11 cellular contexts compared by ENCODE assay signal in the genomic region with DNA sequence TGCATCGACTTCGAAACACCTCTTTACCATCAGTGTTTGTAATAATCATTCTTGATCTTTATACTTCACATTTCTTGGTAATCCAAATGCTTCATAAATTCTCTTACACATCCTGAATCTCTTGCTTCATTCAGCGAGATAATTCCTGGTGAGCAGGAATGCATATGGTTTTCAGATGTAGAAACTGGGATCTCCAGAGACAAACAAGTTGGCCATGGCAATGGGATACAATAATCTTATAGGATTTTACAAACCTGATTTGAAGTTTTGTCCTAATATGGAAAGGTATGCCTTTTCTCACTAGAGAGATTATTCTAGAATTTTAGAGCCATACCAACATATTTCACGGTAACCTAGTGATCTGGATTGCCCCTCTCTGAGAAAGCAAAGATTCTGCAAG. TPM values are rescaled to one million over a fixed set of nuclear protein-coding genes. Genes with fewer than 3 reads are reported as not detected.
DNase-seq lines count a peak whose midpoint lies in the region; TF ChIP-seq lines count a peak whose summit lies in the region.
"Had no signal": no experiment of that assay in that cellular context is flagged by ENCODE, and none has a peak within 500 bp of the region (broad histone marks: within the 10 kb centered on the region; RNA-seq: fewer than 3 reads in every experiment).

No MANE protein-coding gene starts in this region.

- H3K79me2 ChIP-seq in ACC112 (ENCODE audit: control insufficient read depth, insufficient read depth, low read length, unreplicated experiment) = peaks cover 12% of the 10 kb centered on the region

- intact Hi-C loops in esophagus muscularis mucosa (cut with DNase I) = no loop called here

- TF ChIP-seq CTCF in esophagus muscularis mucosa (IDR thresholded peaks at IDR 0.05) (no peak), neutrophil (IDR thresholded peaks at IDR 0.05) (no peak)

- H3K27ac ChIP-seq in ACC112 (ENCODE audit: low read depth, low read length) = peak overlapping the region; percentile 99
- peak overlapping the region; percentile 55 for H3K27ac ChIP-seq in SJCRH30
- peak overlapping the region in 3 of 4 donors; percentile 20 to 80 (median 71) for H3K27ac ChIP-seq in esophagus muscularis mucosa (replicated peaks in 1 of 4)
- peak overlapping the region; percentile 93 for H3K27ac ChIP-seq in neutrophil

- H2AFZ ChIP-seq in ACC112 (ENCODE audit: low read length, unreplicated experiment) = no peak overlapping the region

- H3K4me1 ChIP-seq in ACC112 (ENCODE audit: control insufficient read depth, insufficient read depth, low read length, unreplicated experiment) (peaks cover 66% of the 10 kb centered on the region), SJCRH30 (peaks cover 54% of the 10 kb centered on the region), esophagus muscularis mucosa (peaks cover 7 to 25% (median 15%) of the 10 kb centered on the region in 4 donors), neutrophil (ENCODE audit: control insufficient read depth in 1 of 2, insufficient read depth in 1 of 2, low read depth in 1 of 2, low read length in 1 of 2) (peaks cover 67 to 68% of the 10 kb centered on the region in 2 experiments)

- TF ChIP-seq POLR2A in esophagus muscularis mucosa (IDR thresholded peaks at IDR 0.05; ENCODE audit: low read depth) = no peak

- H3K36me3 ChIP-seq in ACC112 (ENCODE audit: insufficient read depth, low read length) (no peaks in the 10 kb centered on the region), SJCRH30 (no peaks in the 10 kb centered on the region), esophagus muscularis mucosa (no peaks in the 10 kb centered on the region), neutrophil (no peaks in the 10 kb centered on the region)

- peak overlapping the region; percentile 78 for H3K4me3 ChIP-seq in ACC112 (ENCODE audit: low read depth, low read length)
- no peak overlapping the region for H3K4me3 ChIP-seq in SJCRH30
- no peak overlapping the region for H3K4me3 ChIP-seq in esophagus muscularis mucosa
- H3K4me3 ChIP-seq in neutrophil (ENCODE audit: low read depth in 1 of 2, low read length in 1 of 2) = peak overlapping the region; percentile 48 to 50

- 82% methylated on average over 4 of the region's 4 CpGs for WGBS in esophagus muscularis mucosa

- no peaks in the 10 kb centered on the region for H3K27me3 ChIP-seq in ACC112 (ENCODE audit: insufficient read depth, low read length)
- no peaks in the 10 kb centered on the region for H3K27me3 ChIP-seq in SJCRH30
- H3K27me3 ChIP-seq in esophagus muscularis mucosa = no peaks in the 10 kb centered on the region
- H3K27me3 ChIP-seq in neutrophil = no peaks in the 10 kb centered on the region

- TF ChIP-seq EP300 in esophagus muscularis mucosa (IDR thresholded peaks at IDR 0.05) = no peak

- H3K9me3 ChIP-seq in SJCRH30 (replicated peaks) (0 out of 2 replicates have a peak, but pooled peaks cover 3% of the 10 kb centered on the region), esophagus muscularis mucosa (no peaks in the 10 kb centered on the region), neutrophil (no peaks in the 10 kb centered on the region)

- DNase-seq in SJCRH30 (no peak), esophagus muscularis mucosa (ENCODE audit: extremely low spot score) (no peak), CD1c-positive myeloid dendritic cell (ENCODE audit: extremely low spot score) (no peak), T-helper 2 cell (no peak), HuH-7 (ENCODE audit: low spot score) (no peak)
- DNase-seq in activated effector memory CD4-positive, alpha-beta T cell treated with anti-CD3 and anti-CD28 coated beads, Interleukin-2, amount 50 U/mL, for 16 hours = no peak
- DNase-seq: cortex of kidney; hippocampal formation; stimulated activated naive CD8-positive, alpha-beta T cell treated with anti-CD3 and anti-CD28 coated beads, Interleukin-15, amount 100 ng/mL, for 72 hours had no signal

RNA-seq across cellular contexts. Expression of a gene that starts 13.0 kb away (rescaled TPM):
- 10.8 and 11.9 TPM in 2 replicates for total RNA-seq in SJCRH30 (2014; rRNA removed; shearing (Covaris generic))
- 1 to 10 TPM; 4.8 to 5.8 (median 5.5) TPM for total RNA-seq in esophagus muscularis mucosa

RNA-seq across cellular contexts. Expression of a gene that starts 13.6 kb away (rescaled TPM):
- 1,733 and 1,784 TPM in 2 replicates for total RNA-seq in SJCRH30 (2014; rRNA removed; shearing (Covaris generic))
- total RNA-seq in esophagus muscularis mucosa = 1,000 to 10,000 TPM; 1,242 to 2,218 (median 1,951) TPM

Comparison
In these comparisons a context has a peak if more than half of its experiments do, and no peak if none do; other contexts are left out.
1. H3K4me3 ChIP-seq: peak in ACC112 (single experiment) and neutrophil (2 of 2); none in SJCRH30 (single experiment) and esophagus muscularis mucosa (0 of 4).
2. Peak in every context shown above with its lines, with median percentiles within 50 percentile points of each other: H3K27ac ChIP-seq.